Comparison of ENCODE assay signal across 1 cellular context in the genomic region with DNA sequence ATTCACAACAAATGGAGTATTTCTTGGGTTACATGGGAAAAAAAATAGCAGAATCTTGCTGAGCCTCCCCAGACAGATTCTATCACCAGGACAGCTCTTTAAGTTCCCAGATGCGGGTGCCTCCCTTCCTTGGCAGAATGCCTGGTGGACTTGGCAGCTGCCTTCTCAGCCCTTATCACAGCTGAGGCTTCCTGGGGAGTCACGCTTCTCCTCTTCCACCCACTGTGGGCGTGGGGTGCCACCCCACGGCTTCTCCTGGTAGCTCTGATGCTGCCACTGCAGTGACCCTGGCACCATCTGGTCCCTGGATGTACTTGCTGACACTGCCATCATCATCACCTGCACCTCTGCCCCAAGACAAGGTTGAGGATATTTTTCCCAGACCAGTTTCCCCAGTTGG.
TF ChIP-seq lines count a peak whose summit lies in the region.

No MANE protein-coding gene starts in this region.

TF ChIP-seq in K562, 482 proteins besides CTCF, POLR2A, EP300 and RAD21 (continued from another document):
- TF ChIP-seq BHLHE40 (IDR thresholded peaks at IDR 0.05; ENCODE audit: low read length) (peak; percentile 69), ZNF133 (CRISPR knock-in tag; IDR thresholded peaks at IDR 0.05) (no peak), LEF1 (IDR thresholded peaks at IDR 0.05) (no peak), HDAC6 (IDR thresholded peaks at IDR 0.05; ENCODE audit: low read depth, low read length) (no peak), ZNF507 (tag; conservative IDR thresholded peaks at IDR 0.05) (no peak), SPI1 (IDR thresholded peaks at IDR 0.05; ENCODE audit: borderline replicate concordance, low read depth, low read length) (no peak), SMARCE1 (IDR thresholded peaks at IDR 0.05) (no peak), ZBTB17 (CRISPR knock-in tag; IDR thresholded peaks at IDR 0.05) (peak; percentile 72; the same call in 1 of the 2 replicates), MED1 (CRISPR knock-in tag; IDR thresholded peaks at IDR 0.05; ENCODE audit: borderline replicate concordance) (no peak), NFIC (IDR thresholded peaks at IDR 0.05) (peak; percentile 28; the same call in 1 of the 2 replicates), ETV1 (tag; conservative IDR thresholded peaks at IDR 0.05; ENCODE audit: low read depth) (peak; percentile 41; the same call in 1 of the 2 replicates), MAZ (CRISPR knock-in tag; conservative IDR thresholded peaks at IDR 0.05 in 1 of 2, IDR thresholded peaks at IDR 0.05 in 1 of 2) (peak in 1 of 2 experiments; percentile 43; a peak in 1 of 4 replicates), LARP7 (IDR thresholded peaks at IDR 0.05) (no peak), CEBPZ (IDR thresholded peaks at IDR 0.05; ENCODE audit: borderline replicate concordance, low read depth, low read length) (no peak), ZNF79 (CRISPR knock-in tag; IDR thresholded peaks at IDR 0.05; ENCODE audit: low read depth) (no peak), SMC3 (conservative IDR thresholded peaks at IDR 0.05; ENCODE audit: insufficient read depth, low read depth, low read length) (no peak), HDAC8 (tag; IDR thresholded peaks at IDR 0.05) (no peak)
- TF ChIP-seq, protein P1, sequence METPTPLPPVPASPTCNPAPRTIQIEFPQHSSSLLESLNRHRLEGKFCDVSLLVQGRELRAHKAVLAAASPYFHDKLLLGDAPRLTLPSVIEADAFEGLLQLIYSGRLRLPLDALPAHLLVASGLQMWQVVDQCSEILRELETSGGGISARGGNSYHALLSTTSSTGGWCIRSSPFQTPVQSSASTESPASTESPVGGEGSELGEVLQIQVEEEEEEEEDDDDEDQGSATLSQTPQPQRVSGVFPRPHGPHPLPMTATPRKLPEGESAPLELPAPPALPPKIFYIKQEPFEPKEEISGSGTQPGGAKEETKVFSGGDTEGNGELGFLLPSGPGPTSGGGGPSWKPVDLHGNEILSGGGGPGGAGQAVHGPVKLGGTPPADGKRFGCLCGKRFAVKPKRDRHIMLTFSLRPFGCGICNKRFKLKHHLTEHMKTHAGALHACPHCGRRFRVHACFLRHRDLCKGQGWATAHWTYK (CRISPR knock-in tag; IDR thresholded peaks at IDR 0.05): 0 out of 2 replicates have a peak, but pooled peaks have one; percentile 28
- TF ChIP-seq, protein P2, sequence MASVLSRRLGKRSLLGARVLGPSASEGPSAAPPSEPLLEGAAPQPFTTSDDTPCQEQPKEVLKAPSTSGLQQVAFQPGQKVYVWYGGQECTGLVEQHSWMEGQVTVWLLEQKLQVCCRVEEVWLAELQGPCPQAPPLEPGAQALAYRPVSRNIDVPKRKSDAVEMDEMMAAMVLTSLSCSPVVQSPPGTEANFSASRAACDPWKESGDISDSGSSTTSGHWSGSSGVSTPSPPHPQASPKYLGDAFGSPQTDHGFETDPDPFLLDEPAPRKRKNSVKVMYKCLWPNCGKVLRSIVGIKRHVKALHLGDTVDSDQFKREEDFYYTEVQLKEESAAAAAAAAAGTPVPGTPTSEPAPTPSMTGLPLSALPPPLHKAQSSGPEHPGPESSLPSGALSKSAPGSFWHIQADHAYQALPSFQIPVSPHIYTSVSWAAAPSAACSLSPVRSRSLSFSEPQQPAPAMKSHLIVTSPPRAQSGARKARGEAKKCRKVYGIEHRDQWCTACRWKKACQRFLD (CRISPR knock-in tag; IDR thresholded peaks at IDR 0.05): no peak
- TF ChIP-seq, protein P3, sequence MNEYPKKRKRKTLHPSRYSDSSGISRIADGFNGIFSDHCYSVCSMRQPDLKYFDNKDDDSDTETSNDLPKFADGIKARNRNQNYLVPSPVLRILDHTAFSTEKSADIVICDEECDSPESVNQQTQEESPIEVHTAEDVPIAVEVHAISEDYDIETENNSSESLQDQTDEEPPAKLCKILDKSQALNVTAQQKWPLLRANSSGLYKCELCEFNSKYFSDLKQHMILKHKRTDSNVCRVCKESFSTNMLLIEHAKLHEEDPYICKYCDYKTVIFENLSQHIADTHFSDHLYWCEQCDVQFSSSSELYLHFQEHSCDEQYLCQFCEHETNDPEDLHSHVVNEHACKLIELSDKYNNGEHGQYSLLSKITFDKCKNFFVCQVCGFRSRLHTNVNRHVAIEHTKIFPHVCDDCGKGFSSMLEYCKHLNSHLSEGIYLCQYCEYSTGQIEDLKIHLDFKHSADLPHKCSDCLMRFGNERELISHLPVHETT (CRISPR knock-in tag; conservative IDR thresholded peaks at IDR 0.05 in 1 of 2, IDR thresholded peaks at IDR 0.05 in 1 of 2): no peak
